In genomic region chr11:725624-726202, GRCh38 we compare ENCODE assay signal across 8 cellular contexts. TPM values are rescaled to one million over a fixed set of nuclear protein-coding genes. Genes with fewer than 3 reads are reported as not detected.
A peak's percentile ranks its signal among the peaks of the same experiment; 100 is the strongest.
DNase-seq lines count a peak whose midpoint lies in the region; ATAC-seq and TF ChIP-seq lines count a peak whose summit lies in the region.

No MANE protein-coding gene starts in this region.

- DNase-seq in 8988T (peak; percentile 39), GM10248 (ENCODE audit: extremely low spot score) (peak; percentile 54), SJCRH30 (peak; percentile 74), iPS-NIHi7 (ENCODE audit: extremely low spot score) (peak; percentile 45), tibial nerve (ENCODE audit: low spot score in 2 of 2) (no peak)

- peak overlapping the region; percentile 56 for H3K4me3 ChIP-seq in SJCRH30
- peak overlapping the region in 2 of 4 donors; percentile 35 for H3K4me3 ChIP-seq in tibial nerve

- ATAC-seq in HG02678 (IDR thresholded peaks at IDR 0.05; ENCODE audit: unreplicated experiment): no peak
- no peak for ATAC-seq in GM19395 (IDR thresholded peaks at IDR 0.05; ENCODE audit: unreplicated experiment)
- no peak for ATAC-seq in HG02763 (IDR thresholded peaks at IDR 0.05; ENCODE audit: unreplicated experiment)

- no peak overlapping the region for H3K27ac ChIP-seq in SJCRH30
- peak overlapping the region in 1 of 4 donors; percentile 66 for H3K27ac ChIP-seq in tibial nerve

- H3K4me1 ChIP-seq in SJCRH30 (peaks cover 43% of the 10 kb centered on the region), tibial nerve (peaks cover 0 to 77% (median 46%) of the 10 kb centered on the region in 4 donors)

- no peak for TF ChIP-seq CTCF in GM10248 (IDR thresholded peaks at IDR 0.05; ENCODE audit: control extremely low read depth, extremely low read depth, low read depth, missing control alignments)
- TF ChIP-seq CTCF in tibial nerve (IDR thresholded peaks at IDR 0.05): no peak

- H3K36me3 ChIP-seq in SJCRH30 (no peaks in the 10 kb centered on the region), tibial nerve (peaks cover 0 to 19% (median 0%) of the 10 kb centered on the region in 3 donors)

- CTCF ChIA-PET in GM10248 (lab: Yijun Ruan, JAX): interaction anchor here (1.1 to 9.4 kb wide), 13 partner anchors 13 to 277 kb away, joined by 3 to 112 read pairs (median 8); partner anchors contain the start of genes DEAF1, TALDO1 and TMEM80

- POLR2A ChIA-PET in GM10248 (lab: Yijun Ruan, JAX): interaction anchor here (1.0 kb wide), 1 partner anchor 29 kb away, joined by 3 read pairs; no protein-coding TSS in a partner anchor

- H3K9me3 ChIP-seq in SJCRH30 (replicated peaks) (no peaks in the 10 kb centered on the region), tibial nerve (no peaks in the 10 kb centered on the region)

- H3K27me3 ChIP-seq in SJCRH30: no peaks in the 10 kb centered on the region; the same call in 1 of the 2 replicates
- peaks cover 0 to 41% of the 10 kb centered on the region in 2 donors for H3K27me3 ChIP-seq in tibial nerve

- no peak for TF ChIP-seq POLR2A in tibial nerve (IDR thresholded peaks at IDR 0.05)

- WGBS in tibial nerve, 2 donors: 15 to 19% methylated on average over 8 to 28 of the region's 53 CpGs

- no peak for TF ChIP-seq EP300 in tibial nerve (IDR thresholded peaks at IDR 0.05)

RNA-seq across cellular contexts. Expression of gene EPS8L2, which starts 19.7 kb away (rescaled TPM):
- 12.7 and 18.5 TPM in 2 replicates for total RNA-seq in SJCRH30 (2014; rRNA removed; shearing (Covaris generic))
- total RNA-seq in tibial nerve: 10 to 100 TPM; 29.1 to 48.0 (median 32.7) TPM

RNA-seq across cellular contexts. Expression of gene TALDO1, which starts 21.6 kb away (rescaled TPM):
- 107 and 108 TPM in 2 replicates for total RNA-seq in SJCRH30 (2014; rRNA removed; shearing (Covaris generic))
- total RNA-seq in tibial nerve: 100 to 1,000 TPM; 203 to 323 (median 241) TPM

RNA-seq across cellular contexts. Expression of gene TMEM80, which starts 30.1 kb away (rescaled TPM):
- 10.7 and 17.7 TPM in 2 replicates for total RNA-seq in SJCRH30 (2014; rRNA removed; shearing (Covaris generic))
- 10 to 100 TPM; 15.3 to 43.9 (median 38.1) TPM for total RNA-seq in tibial nerve

RNA-seq across cellular contexts. Expression of gene DEAF1, which starts 30.7 kb away (rescaled TPM):
- total RNA-seq in SJCRH30 (2014; rRNA removed; shearing (Covaris generic)): 26.6 and 33.6 TPM in 2 replicates
- total RNA-seq in tibial nerve: 10 to 100 TPM; 31.6 to 54.3 (median 41.2) TPM

RNA-seq across cellular contexts. Expression of gene GATD1, which starts 51.6 kb away (rescaled TPM):
- total RNA-seq in SJCRH30 (2014; rRNA removed; shearing (Covaris generic)): 28.9 and 39.9 TPM in 2 replicates
- total RNA-seq in tibial nerve: 10 to 100 TPM; 22.1 to 41.4 (median 27.3) TPM

Comparison
In these comparisons a context has a peak if more than half of its experiments do, and no peak if none do; other contexts are left out.
1. DNase-seq: peak in 8988T (single experiment), GM10248 (single experiment), SJCRH30 (2 of 2) and iPS-NIHi7 (single experiment); none in tibial nerve (0 of 2).